In the genomic region with DNA sequence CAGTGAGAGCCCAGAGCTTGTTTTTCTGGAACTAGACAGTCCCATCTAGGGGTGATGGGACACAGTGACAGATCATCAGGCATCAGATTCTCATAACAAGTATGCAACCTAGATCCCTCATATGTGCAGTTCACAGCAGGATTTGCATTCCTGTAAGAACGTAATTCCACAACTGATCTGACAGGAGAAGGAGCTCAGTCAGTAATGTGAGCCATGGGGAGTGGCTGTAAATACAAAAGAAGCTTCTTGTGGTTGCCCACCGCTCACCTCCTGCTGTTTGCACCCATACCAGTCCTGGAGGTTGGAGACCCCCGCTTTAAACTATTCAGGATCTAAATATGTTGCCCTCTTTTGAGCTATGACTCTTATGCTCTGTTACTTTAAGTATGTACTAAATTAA, we compare ENCODE assay signal across 19 cellular contexts.
"Had no signal": no experiment of that assay in that cellular context is flagged by ENCODE, and none has a peak within 500 bp of the region (broad histone marks: within the 10 kb centered on the region; RNA-seq: fewer than 3 reads in every experiment).

No MANE protein-coding gene starts in this region.

- H3K4me1 Mint-ChIP-seq: central memory CD8-positive, alpha-beta T cell; memory B cell; T-helper 17 cell had no signal

- H3K4me3 Mint-ChIP-seq: activated naive CD4-positive, alpha-beta T cell treated with anti-CD3 and anti-CD28 coated beads for 36 hours; activated T-cell treated with anti-CD3 and anti-CD28 coated beads, Interleukin-2, amount 50 U/mL, for 72 hours; central memory CD8-positive, alpha-beta T cell; memory B cell; T-helper 17 cell had no signal

- H3K9me3 Mint-ChIP-seq: activated naive CD4-positive, alpha-beta T cell treated with anti-CD3 and anti-CD28 coated beads for 36 hours; central memory CD8-positive, alpha-beta T cell; memory B cell had no signal

- DNase-seq: activated CD4-positive, alpha-beta T cell treated with anti-CD3 and anti-CD28 coated beads for 4 hours; activated CD4-positive, alpha-beta T cell treated with anti-CD3 and anti-CD28 coated beads, Interleukin-2, amount 50 U/mL, for 48 hours; activated CD4-positive, CD25-positive, alpha-beta regulatory T cell; activated effector memory CD4-positive, alpha-beta T cell treated with Interleukin-2 at 50 U/mL for 16 hours; activated naive CD4-positive, alpha-beta T cell treated with anti-CD3 and anti-CD28 coated beads for 36 hours; activated T-cell treated with anti-CD3 and anti-CD28 coated beads, Interleukin-2, amount 50 U/mL, for 72 hours; cortex of kidney; heart left ventricle; left colon; occipital lobe; posterior cingulate gyrus; spleen; stimulated activated CD4-positive, alpha-beta T cell treated with anti-CD3 and anti-CD28 coated beads, Interleukin-4, amount 100 ng/mL, for 1 hour; stimulated activated naive CD4-positive, alpha-beta T cell treated with Interleukin-2 at 50 U/mL for 16 hours; SW 1271; T-helper 17 cell; upper lobe of right lung had no signal

- H3K27ac Mint-ChIP-seq: activated naive CD4-positive, alpha-beta T cell treated with anti-CD3 and anti-CD28 coated beads for 36 hours; activated T-cell treated with anti-CD3 and anti-CD28 coated beads, Interleukin-2, amount 50 U/mL, for 72 hours; memory B cell; T-helper 17 cell had no signal

- H3K27me3 Mint-ChIP-seq: central memory CD8-positive, alpha-beta T cell; memory B cell; T-helper 17 cell had no signal
